Comparison of ENCODE assay signal across 8 cellular contexts in genomic region chr20:18019068-18019467, GRCh38. TPM values are rescaled to one million over a fixed set of nuclear protein-coding genes. Genes with fewer than 3 reads are reported as not detected.
A peak's percentile ranks its signal among the peaks of the same experiment; 100 is the strongest.
DNase-seq lines count a peak whose midpoint lies in the region; TF ChIP-seq lines count a peak whose summit lies in the region.

No MANE protein-coding gene starts in this region.

- H3K79me2 ChIP-seq in neural progenitor cell (ENCODE audit: low read depth) = no peaks in the 10 kb centered on the region

- H3F3A ChIP-seq in neural progenitor cell (ENCODE audit: low read depth) = peaks cover 3% of the 10 kb centered on the region

- no peak overlapping the region for H3K27ac Mint-ChIP-seq in neural progenitor cell

- no peak overlapping the region for H2AFZ ChIP-seq in neural progenitor cell (replicated peaks)

- no peak overlapping the region for H3K4me2 ChIP-seq in neural progenitor cell

- no peak overlapping the region for H3K4me3 Mint-ChIP-seq in neural progenitor cell

- no peaks in the 10 kb centered on the region for H3K9me3 ChIP-seq in neural progenitor cell (ENCODE audit: low read depth)

- H3K27me3 ChIP-seq in neural progenitor cell = no peaks in the 10 kb centered on the region

- no peak overlapping the region for H3K4me3 ChIP-seq in astrocyte of the cerebellum (ENCODE audit: low read depth, low read length)
- H3K4me3 ChIP-seq in neural progenitor cell = no peak overlapping the region

- DNase-seq in ACHN (peak; percentile 15), KBM-7 (peak; percentile 65), astrocyte of the cerebellum (ENCODE audit: low read depth) (no peak), neural progenitor cell (ENCODE audit: low spot score) (peak; percentile 56), epidermal melanocyte (ENCODE audit: insufficient read length, low spot score) (no peak), DMS79 treated with DMSO at 0.1 percent for 48 hours (lab: John Stamatoyannopoulos, UW) (no peak)
- no peak for DNase-seq in activated CD4-positive, CD25-positive, alpha-beta regulatory T cell (lab: John Stamatoyannopoulos, UW)

- no peaks in the 10 kb centered on the region for H4K20me1 ChIP-seq in neural progenitor cell (ENCODE audit: low read depth)

- no peak overlapping the region for H3K27ac ChIP-seq in neural progenitor cell

- peak; percentile 78 for TF ChIP-seq CTCF in GM12874 (IDR thresholded peaks at IDR 0.05; ENCODE audit: insufficient read depth, low read depth, low read length)
- peak; percentile 23 for TF ChIP-seq CTCF in astrocyte of the cerebellum (IDR thresholded peaks at IDR 0.05; ENCODE audit: low read depth, low read length, missing control alignments)
- TF ChIP-seq CTCF in neural progenitor cell (IDR thresholded peaks at IDR 0.05) = peak; percentile 59

- peaks cover 10% of the 10 kb centered on the region for H3K27me3 Mint-ChIP-seq in neural progenitor cell (ENCODE audit: insufficient read depth, low read depth)

- in situ Hi-C loops in ACHN (cut with HindIII; ENCODE audit: low pct_ligation_motif_present, low pct_unique_long_range_greater_than_20kb, low sequenced_read_pairs) = no loop called here
- in situ Hi-C loops in KBM-7 (cut with MboI; ENCODE audit: low pct_unique_long_range_greater_than_20kb, low sequenced_read_pairs) = no loop called here
- in situ Hi-C loops in astrocyte of the cerebellum (cut with HindIII; ENCODE audit: low sequenced_read_pairs) = no loop called here

- no peaks in the 10 kb centered on the region for H3K36me3 ChIP-seq in neural progenitor cell

- H3K9me3 Mint-ChIP-seq in neural progenitor cell = peaks cover 3% of the 10 kb centered on the region

- no peaks in the 10 kb centered on the region for H3K36me3 Mint-ChIP-seq in neural progenitor cell

- H3K4me1 ChIP-seq in neural progenitor cell = no peaks in the 10 kb centered on the region

- no peaks in the 10 kb centered on the region for H3K4me1 Mint-ChIP-seq in neural progenitor cell

- no peak overlapping the region for H3K9ac ChIP-seq in neural progenitor cell

RNA-seq across cellular contexts. Expression of gene OVOL2, which starts 38.6 kb away (rescaled TPM):
- 0.25 and 0.62 TPM in 2 replicates for total RNA-seq in neural progenitor cell (ENCODE audit: low replicate concordance)

RNA-seq across cellular contexts. Expression of gene MGME1, which starts 50.2 kb away (rescaled TPM):
- 57.2 and 87.2 TPM in 2 replicates for total RNA-seq in neural progenitor cell (ENCODE audit: low replicate concordance)

RNA-seq across cellular contexts. Expression of gene SNX5, which starts 50.5 kb away (rescaled TPM):
- 156 and 226 TPM in 2 replicates for total RNA-seq in neural progenitor cell (ENCODE audit: low replicate concordance)

Comparison
In these comparisons a context has a peak if more than half of its experiments do, and no peak if none do; other contexts are left out.
1. DNase-seq: peak in ACHN (single experiment), KBM-7 (single experiment) and neural progenitor cell (single experiment); none in astrocyte of the cerebellum (single experiment), epidermal melanocyte (single experiment), activated CD4-positive, CD25-positive, alpha-beta regulatory T cell (0 of 4) and DMS79 treated with DMSO at 0.1 percent for 48 hours (single experiment).
2. CTCF ChIP-seq: peak in every context shown above with its lines; median percentile 78 in GM12874; 59 in neural progenitor cell; 23 in astrocyte of the cerebellum.